Comparison of ENCODE assay signal across 13 cellular contexts in genomic region chr20:33859751-33860150, GRCh38. TPM values are rescaled to one million over a fixed set of nuclear protein-coding genes. Genes with fewer than 3 reads are reported as not detected.
DNase-seq lines count a peak whose midpoint lies in the region; ATAC-seq and TF ChIP-seq lines count a peak whose summit lies in the region.
"Had no signal": no experiment of that assay in that cellular context is flagged by ENCODE, and none has a peak within 500 bp of the region (broad histone marks: within the 10 kb centered on the region; RNA-seq: fewer than 3 reads in every experiment).

No MANE protein-coding gene starts in this region.

- H3K9me3 ChIP-seq in BLaER1 treated with 17β-estradiol and CSF1 and Interleukin-3, amounts not matched to agents 10 nM and 100 nM (replicated peaks in 1 of 11) = no peaks in the 10 kb centered on the region
- no peaks in the 10 kb centered on the region for H3K9me3 ChIP-seq in DOHH2 (ENCODE audit: control insufficient read depth, insufficient read depth, low read length)
- no peaks in the 10 kb centered on the region for H3K9me3 ChIP-seq in mesenchymal stem cell (ENCODE audit: control insufficient read depth, low read length)
- H3K9me3 ChIP-seq in esophagus muscularis mucosa = no peaks in the 10 kb centered on the region

- H3K36me3 Mint-ChIP-seq in activated CD8-positive, alpha-beta T cell treated with anti-CD3 and anti-CD28 coated beads for 36 hours (ENCODE audit: low read depth) = peaks cover 9% of the 10 kb centered on the region

- H4K91ac ChIP-seq in mesenchymal stem cell (ENCODE audit: low read length) = no peak overlapping the region

- no peak for TF ChIP-seq EP300 in esophagus muscularis mucosa (IDR thresholded peaks at IDR 0.05)

- POLR2A ChIA-PET in activated CD8-positive, alpha-beta T cell treated with anti-CD3 and anti-CD28 coated beads for 36 hours (lab: Charles Lee) = interaction anchor here (2.0 kb wide), 1 partner anchor 253 kb away, joined by 10 read pairs; the partner anchor contains the start of gene EIF2S2

- no peaks in the 10 kb centered on the region for H3K79me2 ChIP-seq in DOHH2 (ENCODE audit: control insufficient read depth, low read length)

- no peak overlapping the region for H3K4me3 ChIP-seq in BLaER1 treated with 17β-estradiol and CSF1 and Interleukin-3, amounts not matched to agents 10 nM and 100 nM
- H3K4me3 ChIP-seq in DOHH2 (ENCODE audit: low read length) (peak overlapping the region; percentile 21; the same call in 1 of the 2 replicates), mesenchymal stem cell (ENCODE audit: insufficient read depth in 1 of 2, low read depth in 1 of 2, low read length in 2 of 2) (no peak overlapping the region), esophagus muscularis mucosa (no peak overlapping the region)

- WGBS in mesenchymal stem cell = 87% methylated on average over 3 of the region's 3 CpGs
- 78% methylated on average over 3 of the region's 3 CpGs for WGBS in esophagus muscularis mucosa

- peaks cover 0 to 49% (median 4%) of the 10 kb centered on the region in 11 experiments; a peak in 9 of 22 replicates for H4K20me1 ChIP-seq in BLaER1 treated with 17β-estradiol and CSF1 and Interleukin-3, amounts not matched to agents 10 nM and 100 nM
- no peaks in the 10 kb centered on the region for H4K20me1 ChIP-seq in DOHH2 (ENCODE audit: control insufficient read depth, insufficient read depth, low read depth, low read length)

- no peaks in the 10 kb centered on the region for H3K9me2 ChIP-seq in DOHH2 (replicated peaks; ENCODE audit: control insufficient read depth, low read length)

- no peak overlapping the region for H4K8ac ChIP-seq in mesenchymal stem cell (ENCODE audit: low read length)

- H2AFZ ChIP-seq in mesenchymal stem cell (ENCODE audit: low read depth, low read length) = no peak overlapping the region

- peak overlapping the region in 9 of 11 experiments; percentile 45 to 93 (median 66); a peak in 18 of 22 replicates for H3K27ac ChIP-seq in BLaER1 treated with 17β-estradiol and CSF1 and Interleukin-3, amounts not matched to agents 10 nM and 100 nM
- H3K27ac ChIP-seq in DOHH2 (ENCODE audit: low read depth, low read length) = peak overlapping the region; percentile 25
- no peak overlapping the region for H3K27ac ChIP-seq in mesenchymal stem cell (ENCODE audit: low read length, poor library complexity, severe bottlenecking)
- no peak overlapping the region for H3K27ac ChIP-seq in esophagus muscularis mucosa (replicated peaks in 1 of 4)

- no peak overlapping the region for H2BK12ac ChIP-seq in mesenchymal stem cell (ENCODE audit: low read length in 2 of 2)

- H3K27me3 Mint-ChIP-seq in activated CD8-positive, alpha-beta T cell treated with anti-CD3 and anti-CD28 coated beads for 36 hours = no peaks in the 10 kb centered on the region

- no peak overlapping the region for H2BK5ac ChIP-seq in mesenchymal stem cell (ENCODE audit: low read depth, low read length, poor library complexity, severe bottlenecking)

- CTCF ChIA-PET in activated CD8-positive, alpha-beta T cell treated with anti-CD3 and anti-CD28 coated beads for 36 hours (lab: Charles Lee) = interaction anchor here (1.2 to 3.7 kb wide), 6 partner anchors 15 to 270 kb away, joined by 3 to 13 read pairs (median 3); partner anchors contain the start of gene EIF2S2

- peaks cover 36 to 57% (median 44%) of the 10 kb centered on the region in 10 experiments for H3K4me1 ChIP-seq in BLaER1 treated with 17β-estradiol and CSF1 and Interleukin-3, amounts not matched to agents 10 nM and 100 nM
- H3K4me1 ChIP-seq in DOHH2 (ENCODE audit: control insufficient read depth, low read length) (peaks cover 33% of the 10 kb centered on the region), mesenchymal stem cell (ENCODE audit: control insufficient read depth, insufficient read depth, low read depth, low read length) (peaks cover 14% of the 10 kb centered on the region), esophagus muscularis mucosa (peaks cover 14 to 25% (median 24%) of the 10 kb centered on the region in 4 donors)

- no peaks in the 10 kb centered on the region for H3K9me3 Mint-ChIP-seq in activated CD8-positive, alpha-beta T cell treated with anti-CD3 and anti-CD28 coated beads for 36 hours

- H3K4ac ChIP-seq in mesenchymal stem cell (ENCODE audit: low read depth in 1 of 2, low read length in 2 of 2) = no peak overlapping the region

- no peak overlapping the region for H2BK120ac ChIP-seq in mesenchymal stem cell (ENCODE audit: low read depth, low read length)

- no peak for ATAC-seq in activated CD8-positive, alpha-beta T cell treated with anti-CD3 and anti-CD28 coated beads for 36 hours
- ATAC-seq: stimulated activated naive CD8-positive, alpha-beta T cell treated with anti-CD3 and anti-CD28 coated beads, Interleukin-15, Interleukin-2, amounts not matched to agents 100 U/mL and 50 U/mL, for 24 hours had no signal

- H3K4me1 Mint-ChIP-seq in activated CD8-positive, alpha-beta T cell treated with anti-CD3 and anti-CD28 coated beads for 36 hours (ENCODE audit: low read depth) = peaks cover 25% of the 10 kb centered on the region

- H3K4me2 ChIP-seq in BLaER1 treated with 17β-estradiol and CSF1 and Interleukin-3, amounts not matched to agents 10 nM and 100 nM = peak overlapping the region; percentile 59 to 89 (median 79)
- H3K4me2 ChIP-seq in DOHH2 (ENCODE audit: low read length) (peak overlapping the region; percentile 40), mesenchymal stem cell (ENCODE audit: low read length, poor library complexity, severe bottlenecking) (no peak overlapping the region)

- peaks cover 22 to 35% (median 27%) of the 10 kb centered on the region in 11 experiments for H3K36me3 ChIP-seq in BLaER1 treated with 17β-estradiol and CSF1 and Interleukin-3, amounts not matched to agents 10 nM and 100 nM
- H3K36me3 ChIP-seq in DOHH2 (ENCODE audit: control insufficient read depth, low read length) = no peaks in the 10 kb centered on the region; the same call in 1 of the 2 replicates
- peaks cover 35 to 43% of the 10 kb centered on the region in 2 experiments for H3K36me3 ChIP-seq in mesenchymal stem cell (ENCODE audit: control insufficient read depth in 1 of 2, insufficient read depth in 2 of 2, low read depth in 1 of 2, low read length in 2 of 2)
- peaks cover 8 to 35% (median 30%) of the 10 kb centered on the region in 4 donors for H3K36me3 ChIP-seq in esophagus muscularis mucosa

- no peak for TF ChIP-seq POLR2A in esophagus muscularis mucosa (IDR thresholded peaks at IDR 0.05; ENCODE audit: low read depth)

- peak overlapping the region in 8 of 11 experiments; percentile 6 to 77 (median 32); a peak in 9 of 22 replicates for H3K9ac ChIP-seq in BLaER1 treated with 17β-estradiol and CSF1 and Interleukin-3, amounts not matched to agents 10 nM and 100 nM
- peak overlapping the region; percentile 23 for H3K9ac ChIP-seq in mesenchymal stem cell (ENCODE audit: low read length)

- no peak overlapping the region for H2AK5ac ChIP-seq in mesenchymal stem cell (ENCODE audit: low read length, severe bottlenecking)

- H2BK15ac ChIP-seq in mesenchymal stem cell (ENCODE audit: low read depth, poor library complexity, severe bottlenecking) = no peak overlapping the region

- H3K23ac ChIP-seq in mesenchymal stem cell (ENCODE audit: low read length in 2 of 2) = no peak overlapping the region

- no peak overlapping the region for H3K4me3 Mint-ChIP-seq in activated CD8-positive, alpha-beta T cell treated with anti-CD3 and anti-CD28 coated beads for 36 hours

- H3K27me3 ChIP-seq in BLaER1 treated with 17β-estradiol and CSF1 and Interleukin-3, amounts not matched to agents 10 nM and 100 nM = no peaks in the 10 kb centered on the region
- H3K27me3 ChIP-seq in DOHH2 (ENCODE audit: control insufficient read depth, low read length) (no peaks in the 10 kb centered on the region), mesenchymal stem cell (ENCODE audit: control insufficient read depth in 1 of 2, insufficient read depth in 1 of 2, low read length in 2 of 2) (no peaks in the 10 kb centered on the region), esophagus muscularis mucosa (no peaks in the 10 kb centered on the region)

- H3K27ac Mint-ChIP-seq in activated CD8-positive, alpha-beta T cell treated with anti-CD3 and anti-CD28 coated beads for 36 hours = peak overlapping the region; percentile 86

- peaks cover 11% of the 10 kb centered on the region for H3K79me1 ChIP-seq in mesenchymal stem cell (replicated peaks; ENCODE audit: low read length, poor library complexity, severe bottlenecking)

- H3K14ac ChIP-seq in mesenchymal stem cell (ENCODE audit: low read length in 2 of 2) = peak overlapping the region in 1 of 2 experiments; percentile 53

- no peak for TF ChIP-seq CTCF in DOHH2 (IDR thresholded peaks at IDR 0.05; ENCODE audit: low read depth, low read length, poor library complexity, severe bottlenecking)
- no peak for TF ChIP-seq CTCF in activated CD8-positive, alpha-beta T cell treated with anti-CD3 and anti-CD28 coated beads for 36 hours (IDR thresholded peaks at IDR 0.05)
- no peak for TF ChIP-seq CTCF in esophagus muscularis mucosa (IDR thresholded peaks at IDR 0.05)

- H3F3A ChIP-seq in DOHH2 (ENCODE audit: control insufficient read depth, insufficient read depth) = no peaks in the 10 kb centered on the region

- intact Hi-C loops in activated CD8-positive, alpha-beta T cell treated with anti-CD3 and anti-CD28 coated beads for 36 hours (cut with micrococcal nuclease) = loop anchor here (10.0 kb wide), 1 partner anchor 205 kb away; no protein-coding TSS in a partner anchor
- intact Hi-C loops in esophagus muscularis mucosa (cut with DNase I) = no loop called here

- H3K18ac ChIP-seq in mesenchymal stem cell (ENCODE audit: low read depth in 1 of 2, low read length in 2 of 2) = no peak overlapping the region

- no peak for DNase-seq in activated CD8-positive, alpha-beta T cell treated with anti-CD3 and anti-CD28 coated beads for 36 hours
- DNase-seq in mesenchymal stem cell (no peak), NCI-H226 (no peak), esophagus muscularis mucosa (ENCODE audit: extremely low spot score) (no peak), dermis blood vessel endothelial cell (no peak)
- DNase-seq in activated effector memory CD4-positive, alpha-beta T cell treated with anti-CD3 and anti-CD28 coated beads, Interleukin-2, amount 50 U/mL, for 16 hours = no peak
- DNase-seq: activated CD8-positive, alpha-beta memory T cell treated with anti-CD3 and anti-CD28 coated beads, Interleukin-2, amount 50 U/mL, for 48 hours; NCI-H748 treated with DMSO at 0.1 percent for 48 hours; SHP77; stimulated activated CD4-positive, alpha-beta T cell treated with anti-CD3 and anti-CD28 coated beads, Interleukin-4, amount 100 ng/mL, for 24 hours had no signal

RNA-seq across cellular contexts. Expression of gene CHMP4B, which starts 48.6 kb away (rescaled TPM):
- 10 to 100 TPM; 82.0 to 82.9 TPM for total RNA-seq in activated CD8-positive, alpha-beta T cell treated with anti-CD3 and anti-CD28 coated beads for 36 hours
- 93.8 TPM for polyA plus RNA-seq in mesenchymal stem cell (2013, experiment 1 of 2)
- polyA plus RNA-seq in mesenchymal stem cell (2013, experiment 2 of 2) = 92.8 TPM
- total RNA-seq in esophagus muscularis mucosa (100 to 1,000 TPM in 2 of 4 donors, 10 to 100 TPM in 2; 90.8 to 116 (median 100) TPM), dermis blood vessel endothelial cell (58.2 and 58.8 TPM in 2 replicates)

Comparison
In these comparisons a context has a peak if more than half of its experiments do, and no peak if none do; other contexts are left out.
1. H3K27ac ChIP-seq: peak in BLaER1 treated with 17β-estradiol and CSF1 and Interleukin-3, amounts not matched to agents 10 nM and 100 nM (9 of 11) and DOHH2 (single experiment); none in mesenchymal stem cell (single experiment) and esophagus muscularis mucosa (0 of 4).